1 cellular context compared by ENCODE assay signal in the genomic region with DNA sequence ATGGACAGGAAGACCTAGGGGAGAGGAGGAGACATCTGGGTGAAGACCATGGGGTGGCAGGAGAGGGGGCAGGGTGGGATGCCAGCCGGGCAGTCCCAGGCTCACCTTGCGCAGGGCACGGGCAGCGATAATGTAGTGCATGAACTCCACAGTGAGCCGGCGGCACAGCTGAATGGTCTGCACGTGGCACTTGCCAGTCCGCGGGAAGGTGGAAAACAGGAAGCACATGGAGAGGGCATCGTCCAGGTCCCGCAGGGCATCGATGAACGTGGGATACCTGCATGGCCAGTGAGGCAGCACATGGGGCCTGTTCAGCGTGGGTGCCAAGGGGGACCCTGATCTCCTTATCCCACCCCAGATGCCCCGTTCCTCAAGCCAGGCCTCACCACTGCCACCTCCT.
TF ChIP-seq lines count a peak whose summit lies in the region.

No MANE protein-coding gene starts in this region.

TF ChIP-seq in GM12878, 131 proteins besides CTCF, POLR2A, EP300 and RAD21:
- TF ChIP-seq, protein P1, sequence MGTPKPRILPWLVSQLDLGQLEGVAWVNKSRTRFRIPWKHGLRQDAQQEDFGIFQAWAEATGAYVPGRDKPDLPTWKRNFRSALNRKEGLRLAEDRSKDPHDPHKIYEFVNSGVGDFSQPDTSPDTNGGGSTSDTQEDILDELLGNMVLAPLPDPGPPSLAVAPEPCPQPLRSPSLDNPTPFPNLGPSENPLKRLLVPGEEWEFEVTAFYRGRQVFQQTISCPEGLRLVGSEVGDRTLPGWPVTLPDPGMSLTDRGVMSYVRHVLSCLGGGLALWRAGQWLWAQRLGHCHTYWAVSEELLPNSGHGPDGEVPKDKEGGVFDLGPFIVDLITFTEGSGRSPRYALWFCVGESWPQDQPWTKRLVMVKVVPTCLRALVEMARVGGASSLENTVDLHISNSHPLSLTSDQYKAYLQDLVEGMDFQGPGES (IDR thresholded peaks at IDR 0.05): no peak
- TF ChIP-seq POLR2AphosphoS5 (IDR thresholded peaks at IDR 0.05; ENCODE audit: low read length) (no peak), NFYA (IDR thresholded peaks at IDR 0.05; ENCODE audit: borderline replicate concordance, low read depth, low read length) (no peak), RFX5 (IDR thresholded peaks at IDR 0.05; ENCODE audit: low read depth, low read length) (no peak), TAF1 (IDR thresholded peaks at IDR 0.05; ENCODE audit: borderline replicate concordance, low read depth, low read length) (no peak), NR2C1 (IDR thresholded peaks at IDR 0.05) (no peak), HDAC6 (IDR thresholded peaks at IDR 0.05; ENCODE audit: unreplicated experiment) (no peak), ETV6 (conservative IDR thresholded peaks at IDR 0.05 in 1 of 2, IDR thresholded peaks at IDR 0.05 in 1 of 2; ENCODE audit: borderline replicate concordance in 1 of 2, low read depth in 1 of 2) (no peak)
- TF ChIP-seq, protein P2, sequence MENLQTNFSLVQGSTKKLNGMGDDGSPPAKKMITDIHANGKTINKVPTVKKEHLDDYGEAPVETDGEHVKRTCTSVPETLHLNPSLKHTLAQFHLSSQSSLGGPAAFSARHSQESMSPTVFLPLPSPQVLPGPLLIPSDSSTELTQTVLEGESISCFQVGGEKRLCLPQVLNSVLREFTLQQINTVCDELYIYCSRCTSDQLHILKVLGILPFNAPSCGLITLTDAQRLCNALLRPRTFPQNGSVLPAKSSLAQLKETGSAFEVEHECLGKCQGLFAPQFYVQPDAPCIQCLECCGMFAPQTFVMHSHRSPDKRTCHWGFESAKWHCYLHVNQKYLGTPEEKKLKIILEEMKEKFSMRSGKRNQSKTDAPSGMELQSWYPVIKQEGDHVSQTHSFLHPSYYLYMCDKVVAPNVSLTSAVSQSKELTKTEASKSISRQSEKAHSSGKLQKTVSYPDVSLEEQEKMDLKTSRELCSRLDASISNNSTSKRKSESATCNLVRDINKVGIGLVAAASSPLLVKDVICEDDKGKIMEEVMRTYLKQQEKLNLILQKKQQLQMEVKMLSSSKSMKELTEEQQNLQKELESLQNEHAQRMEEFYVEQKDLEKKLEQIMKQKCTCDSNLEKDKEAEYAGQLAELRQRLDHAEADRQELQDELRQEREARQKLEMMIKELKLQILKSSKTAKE (IDR thresholded peaks at IDR 0.05; ENCODE audit: low read depth, poor library complexity, severe bottlenecking): no peak
